In genomic region chr12:62284749-62285148, GRCh38 we compare ENCODE assay signal across 22 cellular contexts. TPM values are rescaled to one million over a fixed set of nuclear protein-coding genes. Genes with fewer than 3 reads are reported as not detected.
A peak's percentile ranks its signal among the peaks of the same experiment; 100 is the strongest.
DNase-seq lines count a peak whose midpoint lies in the region; ATAC-seq and TF ChIP-seq lines count a peak whose summit lies in the region.
"Had no signal": no experiment of that assay in that cellular context is flagged by ENCODE, and none has a peak within 500 bp of the region (broad histone marks: within the 10 kb centered on the region; RNA-seq: fewer than 3 reads in every experiment).

No MANE protein-coding gene starts in this region.

- H3K4me3 ChIP-seq in tibial nerve = no peak overlapping the region
- H3K4me3 ChIP-seq in CD8-positive, alpha-beta T cell (ENCODE audit: low read depth, low read length) = no peak overlapping the region
- H3K4me3 ChIP-seq: GM23248, HAP-1, SK-N-MC had no signal

- H3K36me3 Mint-ChIP-seq in CD4-positive, alpha-beta T cell (ENCODE audit: low read depth) = peaks cover 69% of the 10 kb centered on the region
- no peaks in the 10 kb centered on the region for H3K36me3 Mint-ChIP-seq in chondrocyte (ENCODE audit: low read depth)
- peaks cover 42% of the 10 kb centered on the region for H3K36me3 Mint-ChIP-seq in CD8-positive, alpha-beta T cell

- no peaks in the 10 kb centered on the region for H3K27me3 Mint-ChIP-seq in CD4-positive, alpha-beta T cell
- H3K27me3 Mint-ChIP-seq in chondrocyte (ENCODE audit: low read depth) = no peaks in the 10 kb centered on the region
- H3K27me3 Mint-ChIP-seq in CD8-positive, alpha-beta T cell (ENCODE audit: low read depth) = no peaks in the 10 kb centered on the region
- H3K27me3 Mint-ChIP-seq: CD4-positive, alpha-beta memory T cell; IgD-negative memory B cell had no signal

- no peak for DNase-seq in CD4-positive, alpha-beta T cell
- no peak for DNase-seq in chondrocyte (ENCODE audit: low spot score)
- no peak for DNase-seq in tibial nerve (ENCODE audit: low spot score in 2 of 2)
- no peak for DNase-seq in CD8-positive, alpha-beta T cell
- DNase-seq: CD4-positive, alpha-beta memory T cell; DND-41; GM23248; Kasumi-1; NCI-H1048; NCI-H1417 treated with DMSO at 0.1 percent for 48 hours; NCI-H187 treated with DMSO at 0.1 percent for 48 hours; NCI-H69; NK-92 treated with Interleukin-12 subunit alpha and Interleukin-12 subunit beta, amount 100 ng/mL, for 24 hours; SHP77 treated with DMSO at 0.1 percent for 48 hours; SW 1271 had no signal

- no peak for TF ChIP-seq CTCF in CD4-positive, alpha-beta T cell (IDR thresholded peaks at IDR 0.05)
- no peak for TF ChIP-seq CTCF in chondrocyte (IDR thresholded peaks at IDR 0.05)
- no peak for TF ChIP-seq CTCF in tibial nerve (IDR thresholded peaks at IDR 0.05)
- TF ChIP-seq CTCF in CD8-positive, alpha-beta T cell (IDR thresholded peaks at IDR 0.05) = no peak

- ATAC-seq in CD4-positive, alpha-beta T cell (ENCODE audit: poor library complexity) = no peak
- ATAC-seq in GM18502 (IDR thresholded peaks at IDR 0.05; ENCODE audit: poor library complexity, unreplicated experiment) = peak; percentile 44
- ATAC-seq in HG02938 (IDR thresholded peaks at IDR 0.05; ENCODE audit: unreplicated experiment) = peak; percentile 61
- ATAC-seq in GM18520 (IDR thresholded peaks at IDR 0.05; ENCODE audit: unreplicated experiment) = no peak
- no peak for ATAC-seq in CD8-positive, alpha-beta T cell

- H3K36me3 ChIP-seq in tibial nerve = no peaks in the 10 kb centered on the region
- no peaks in the 10 kb centered on the region for H3K36me3 ChIP-seq in CD8-positive, alpha-beta T cell (ENCODE audit: insufficient read depth, low read length)
- H3K36me3 ChIP-seq: HAP-1 had no signal

- no peaks in the 10 kb centered on the region for H3K27me3 ChIP-seq in CD4-positive, alpha-beta T cell (ENCODE audit: control insufficient read depth, insufficient read depth, low read length)
- no peaks in the 10 kb centered on the region for H3K27me3 ChIP-seq in tibial nerve
- H3K27me3 ChIP-seq in CD8-positive, alpha-beta T cell (ENCODE audit: insufficient read depth, low read length) = no peaks in the 10 kb centered on the region

- CTCF ChIA-PET in CD4-positive, alpha-beta T cell (lab: Charles Lee) = no interaction called here
- CTCF ChIA-PET in CD8-positive, alpha-beta T cell (lab: Charles Lee) = interaction anchor here (0.8 to 1.2 kb wide), 2 partner anchors 8 to 13 kb away, joined by 3 read pairs; no protein-coding TSS in a partner anchor

- no peak overlapping the region for H3K27ac ChIP-seq in CD4-positive, alpha-beta T cell (ENCODE audit: low read depth, low read length)
- no peak overlapping the region for H3K27ac ChIP-seq in tibial nerve
- H3K27ac ChIP-seq in CD8-positive, alpha-beta T cell (ENCODE audit: low read depth, low read length) = no peak overlapping the region
- H3K27ac ChIP-seq: GM23248, RWPE1, SK-N-MC had no signal

- POLR2A ChIA-PET in CD4-positive, alpha-beta T cell (lab: Charles Lee) = interaction anchor here (1.0 kb wide), 1 partner anchor 75 kb away, joined by 3 read pairs; no protein-coding TSS in a partner anchor
- POLR2A ChIA-PET in CD8-positive, alpha-beta T cell (lab: Charles Lee) = no interaction called here

- H3K4me1 Mint-ChIP-seq in CD4-positive, alpha-beta T cell (ENCODE audit: low read depth) = peaks cover 95% of the 10 kb centered on the region
- peaks cover 51% of the 10 kb centered on the region for H3K4me1 Mint-ChIP-seq in chondrocyte (ENCODE audit: low read depth)
- peaks cover 85% of the 10 kb centered on the region for H3K4me1 Mint-ChIP-seq in CD8-positive, alpha-beta T cell (ENCODE audit: low read depth)

- peak overlapping the region; percentile 34 for H3K27ac Mint-ChIP-seq in CD4-positive, alpha-beta T cell
- H3K27ac Mint-ChIP-seq in chondrocyte (ENCODE audit: unreplicated experiment) = peak overlapping the region; percentile 14
- no peak overlapping the region for H3K27ac Mint-ChIP-seq in CD8-positive, alpha-beta T cell

- peaks cover 1% of the 10 kb centered on the region for H3K9me3 ChIP-seq in CD4-positive, alpha-beta T cell (ENCODE audit: control insufficient read depth, low read length)
- peaks cover 0 to 5% (median 0%) of the 10 kb centered on the region in 4 donors for H3K9me3 ChIP-seq in tibial nerve
- no peaks in the 10 kb centered on the region for H3K9me3 ChIP-seq in CD8-positive, alpha-beta T cell (ENCODE audit: low read length)
- H3K9me3 ChIP-seq: HAP-1 had no signal

- peaks cover 0 to 40% (median 0%) of the 10 kb centered on the region in 4 donors for H3K4me1 ChIP-seq in tibial nerve
- peaks cover 29% of the 10 kb centered on the region for H3K4me1 ChIP-seq in CD8-positive, alpha-beta T cell (ENCODE audit: insufficient read depth, low read length)

- H3K4me3 Mint-ChIP-seq in CD4-positive, alpha-beta T cell = no peak overlapping the region
- H3K4me3 Mint-ChIP-seq in chondrocyte (ENCODE audit: unreplicated experiment) = no peak overlapping the region
- H3K4me3 Mint-ChIP-seq in CD8-positive, alpha-beta T cell = no peak overlapping the region

- TF ChIP-seq POLR2A in tibial nerve (IDR thresholded peaks at IDR 0.05) = no peak

- H3K9me3 Mint-ChIP-seq in CD4-positive, alpha-beta T cell = peaks cover 2% of the 10 kb centered on the region
- peaks cover 8% of the 10 kb centered on the region for H3K9me3 Mint-ChIP-seq in chondrocyte (ENCODE audit: low read depth)
- H3K9me3 Mint-ChIP-seq in CD8-positive, alpha-beta T cell = peaks cover 19% of the 10 kb centered on the region

- intact Hi-C loops in CD4-positive, alpha-beta T cell (cut with DNase I, micrococcal nuclease) = loop anchor here in 1 of 2 experiments (2.0 kb wide), 1 partner anchor 18 kb away; no protein-coding TSS in a partner anchor
- intact Hi-C loops in CD8-positive, alpha-beta T cell (cut with DNase I, micrococcal nuclease) = no loop called here

- TF ChIP-seq EP300 in tibial nerve (IDR thresholded peaks at IDR 0.05) = no peak

RNA-seq across cellular contexts. Expression of gene USP15, which starts 24.5 kb away (rescaled TPM):
- 100 to 1,000 TPM; 212 to 218 TPM for total RNA-seq in CD4-positive, alpha-beta T cell
- total RNA-seq in chondrocyte (48.2 to 50.7 TPM (median 49.1 TPM) in 3 replicates), tibial nerve (10 to 100 TPM; 70.8 to 99.4 (median 77.9) TPM)
- total RNA-seq in CD8-positive, alpha-beta T cell = 100 to 1,000 TPM; 213 to 224 TPM

Comparison
In these comparisons a context has a peak if more than half of its experiments do, and no peak if none do; other contexts are left out.
1. ATAC-seq: peak in GM18502 (single experiment) and HG02938 (single experiment); none in CD4-positive, alpha-beta T cell (single experiment), GM18520 (single experiment) and CD8-positive, alpha-beta T cell (single experiment).